In genomic region chr2:134799936-134800335, GRCh38 we compare ENCODE assay signal across 10 cellular contexts. TPM values are rescaled to one million over a fixed set of nuclear protein-coding genes. Genes with fewer than 3 reads are reported as not detected.
"Had no signal": no experiment of that assay in that cellular context is flagged by ENCODE, and none has a peak within 500 bp of the region (broad histone marks: within the 10 kb centered on the region; RNA-seq: fewer than 3 reads in every experiment).

No MANE protein-coding gene starts in this region.

- H3K27ac Mint-ChIP-seq: GM23338, H9, HFFc6 had no signal

- H3K4me1 Mint-ChIP-seq: GM23338, H9 had no signal

- FAIRE-seq: H1, H54 had no signal

- H3K4me3 ChIP-seq: GM23338 had no signal

- H2AFZ ChIP-seq: GM23338 had no signal

- ATAC-seq: GM23338 had no signal

- H3K27ac ChIP-seq: KMS-11 had no signal

- H3K4me2 ChIP-seq: GM23338, KMS-11 had no signal

- DNase-seq: H9, HCEC 1CT, HFFc6, IMR-90, KBM-7 had no signal

- H3K4me3 Mint-ChIP-seq: GM23338, H9, HFFc6 had no signal

- H3K9ac ChIP-seq: KMS-11 had no signal

RNA-seq across cellular contexts. Expression of gene ACMSD, which starts 38.5 kb away (rescaled TPM):
- total RNA-seq: GM23338, H1, H9, HFFc6, HT-29, IMR-90 had no signal
- polyA plus RNA-seq: H1, IMR-90 had no signal
